ENCODE assay signal across 33 cellular contexts in genomic region chr10:130763491-130763890, GRCh38.
"Had no signal": no experiment of that assay in that cellular context is flagged by ENCODE, and none has a peak within 500 bp of the region (broad histone marks: within the 10 kb centered on the region; RNA-seq: fewer than 3 reads in every experiment).

No MANE protein-coding gene starts in this region.

- H3K36me3 Mint-ChIP-seq: activated CD4-positive, alpha-beta memory T cell treated with anti-CD3 and anti-CD28 coated beads for 36 hours; activated naive CD8-positive, alpha-beta T cell; brain had no signal

- H3K27me3 ChIP-seq: Peyer's patch had no signal

- DNase-seq: activated B cell treated with CpG ODN at 0.5 μM for 24 hours; activated CD4-positive, alpha-beta memory T cell treated with anti-CD3 and anti-CD28 coated beads for 36 hours; activated CD4-positive, alpha-beta T cell treated with anti-CD3 and anti-CD28 coated beads for 4 hours; activated CD4-positive, alpha-beta T cell treated with anti-CD3 and anti-CD28 coated beads, Interleukin-2, amount 50 U/mL, for 1 hour; activated CD4-positive, CD25-positive, alpha-beta regulatory T cell treated with anti-CD3 and anti-CD28 coated beads, Interleukin-2, amount 50 U/mL, for 72 hours; activated CD8-positive, alpha-beta memory T cell treated with anti-CD3 and anti-CD28 coated beads, Interleukin-2, amount 50 U/mL, for 4 hours; activated gamma-delta T cell treated with Interleukin-2 at 50 U/mL for 16 hours; activated naive CD4-positive, alpha-beta T cell treated with anti-CD3 and anti-CD28 coated beads for 36 hours; activated naive CD8-positive, alpha-beta T cell treated with anti-CD3 and anti-CD28 coated beads, Interleukin-2, amount 50 U/mL, for 24 hours; activated T-cell treated with anti-CD3 and anti-CD28 coated beads for 4 hours; activated T-cell treated with anti-CD3 and anti-CD28 coated beads, Interleukin-2, amount 50 U/mL, for 4 hours; anterior cingulate cortex; central memory CD4-positive, alpha-beta T cell; NCI-H1105; NCI-H1417 treated with DMSO at 0.1 percent for 48 hours; NCI-H1930; NCI-H2081 treated with DMSO at 0.1 percent for 48 hours; NCI-H345; NCI-H524 treated with DMSO at 0.1 percent for 48 hours; NK-92 treated with Interleukin-12 subunit alpha and Interleukin-12 subunit beta, amount 100 ng/mL, for 24 hours; PC-3; RPMI8226; SIG-M5; T-helper 1 cell; T-helper 2 cell; T-helper 9 cell had no signal

- H3K27me3 Mint-ChIP-seq: activated B cell treated with CpG ODN at 0.5 μM for 24 hours; activated CD4-positive, alpha-beta memory T cell treated with anti-CD3 and anti-CD28 coated beads for 36 hours; activated naive CD8-positive, alpha-beta T cell; activated naive CD8-positive, alpha-beta T cell treated with anti-CD3 and anti-CD28 coated beads, Interleukin-2, amount 50 U/mL, for 24 hours had no signal

- H3K27ac ChIP-seq: Peyer's patch, VCaP had no signal

- H3K4me3 Mint-ChIP-seq: activated B cell treated with CpG ODN at 0.5 μM for 24 hours; activated CD4-positive, alpha-beta memory T cell treated with anti-CD3 and anti-CD28 coated beads for 36 hours; activated naive CD4-positive, alpha-beta T cell treated with anti-CD3 and anti-CD28 coated beads for 36 hours; activated naive CD8-positive, alpha-beta T cell; activated naive CD8-positive, alpha-beta T cell treated with anti-CD3 and anti-CD28 coated beads, Interleukin-2, amount 50 U/mL, for 24 hours; activated T-cell treated with anti-CD3 and anti-CD28 coated beads, Interleukin-2, amount 50 U/mL, for 4 hours; activated T-helper 1 cell treated with anti-CD3 and anti-CD28 coated beads, Interleukin-12 subunit alpha, Interleukin-12 subunit beta, Interleukin-2, Interleukin-4 antibody, amounts not matched to agents 30 ng/mL and 10 ng/mL and 1 ng/mL, durations not matched to agents 14 hours and 24 hours and 36 hours; brain had no signal

- H3K27ac Mint-ChIP-seq: activated B cell treated with CpG ODN at 0.5 μM for 24 hours; activated CD4-positive, alpha-beta memory T cell treated with anti-CD3 and anti-CD28 coated beads for 36 hours; activated naive CD4-positive, alpha-beta T cell treated with anti-CD3 and anti-CD28 coated beads for 36 hours; activated naive CD8-positive, alpha-beta T cell; activated naive CD8-positive, alpha-beta T cell treated with anti-CD3 and anti-CD28 coated beads, Interleukin-2, amount 50 U/mL, for 24 hours; activated T-helper 1 cell treated with anti-CD3 and anti-CD28 coated beads, Interleukin-12 subunit alpha, Interleukin-12 subunit beta, Interleukin-2, Interleukin-4 antibody, amounts not matched to agents 30 ng/mL and 10 ng/mL and 1 ng/mL, durations not matched to agents 14 hours and 24 hours and 36 hours; brain had no signal

- H3K4me1 ChIP-seq: Peyer's patch had no signal

- H3K4me1 Mint-ChIP-seq: activated B cell treated with CpG ODN at 0.5 μM for 24 hours; activated naive CD8-positive, alpha-beta T cell treated with anti-CD3 and anti-CD28 coated beads, Interleukin-2, amount 50 U/mL, for 24 hours; brain had no signal

- H3K4me3 ChIP-seq: Peyer's patch had no signal

- ATAC-seq: activated naive CD8-positive, alpha-beta T cell treated with anti-CD3 and anti-CD28 coated beads, Interleukin-2, amount 50 U/mL, for 24 hours; activated T-cell treated with anti-CD3 and anti-CD28 coated beads, Interleukin-2, amount 50 U/mL, for 4 hours; PC-3; Right ventricle myocardium inferior; SK-N-SH treated with all-trans-retinoic acid at 6 μM for 48 hours had no signal

- H3K36me3 ChIP-seq: Peyer's patch had no signal
